8 cellular contexts compared by ENCODE assay signal in the genomic region with DNA sequence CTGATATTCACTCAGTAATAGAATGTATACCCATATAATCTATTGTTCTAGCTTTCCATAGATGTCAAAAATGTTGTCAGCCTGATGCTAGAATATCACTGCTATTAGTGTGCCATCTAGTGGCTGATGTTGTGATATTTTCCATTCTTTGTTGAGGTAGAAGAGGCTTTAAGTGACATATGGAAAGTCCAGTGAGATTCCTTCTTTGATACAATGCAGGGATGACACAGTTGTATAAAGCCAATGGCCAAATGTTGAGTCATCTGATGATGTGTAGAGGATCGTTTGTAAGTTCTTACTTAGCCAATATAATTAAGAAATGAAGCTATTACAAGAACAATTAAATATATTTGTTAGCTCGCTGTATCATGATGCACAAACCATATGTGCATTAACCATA. TPM values are rescaled to one million over a fixed set of nuclear protein-coding genes. Genes with fewer than 3 reads are reported as not detected.
DNase-seq lines count a peak whose midpoint lies in the region; ATAC-seq and TF ChIP-seq lines count a peak whose summit lies in the region.

No MANE protein-coding gene starts in this region.

- TF ChIP-seq CTCF in C4-2B (conservative IDR thresholded peaks at IDR 0.05) (peak; percentile 83), VCaP (conservative IDR thresholded peaks at IDR 0.05) (peak; percentile 88)

- DNase-seq in NCI-H2081 (lab: John Stamatoyannopoulos, UW), result peak; percentile 26 to 73
- peak; percentile 89 for DNase-seq in glomerular endothelial cell (ENCODE audit: extremely low read depth, low read depth, low spot score)
- peak; percentile 36 for DNase-seq in retina
- no peak for DNase-seq in activated effector memory CD4-positive, alpha-beta T cell treated with anti-CD3 and anti-CD28 coated beads, Interleukin-2, amount 50 U/mL, for 16 hours
- DNase-seq in activated gamma-delta T cell (lab: John Stamatoyannopoulos, UW), result no peak

- ATAC-seq in GM18502 (IDR thresholded peaks at IDR 0.05; ENCODE audit: poor library complexity, unreplicated experiment), result peak; percentile 47

- H3K27ac ChIP-seq in C4-2B, result no peak overlapping the region
- no peak overlapping the region for H3K27ac ChIP-seq in VCaP

RNA-seq across cellular contexts. Expression of a gene that starts 58.1 kb away (rescaled TPM):
- 0.70 and 1.9 TPM in 2 replicates for total RNA-seq in glomerular endothelial cell

RNA-seq across cellular contexts. Expression of a gene that starts 58.5 kb away (rescaled TPM):
- 35.3 and 40.9 TPM in 2 replicates for total RNA-seq in glomerular endothelial cell

Comparison
In these comparisons a context has a peak if more than half of its experiments do, and no peak if none do; other contexts are left out.
1. DNase-seq: peak in NCI-H2081 (2 of 2), glomerular endothelial cell (single experiment) and retina (single experiment); none in activated effector memory CD4-positive, alpha-beta T cell treated with anti-CD3 and anti-CD28 coated beads, Interleukin-2, amount 50 U/mL, for 16 hours (single experiment) and activated gamma-delta T cell (single experiment).